In the genomic region with DNA sequence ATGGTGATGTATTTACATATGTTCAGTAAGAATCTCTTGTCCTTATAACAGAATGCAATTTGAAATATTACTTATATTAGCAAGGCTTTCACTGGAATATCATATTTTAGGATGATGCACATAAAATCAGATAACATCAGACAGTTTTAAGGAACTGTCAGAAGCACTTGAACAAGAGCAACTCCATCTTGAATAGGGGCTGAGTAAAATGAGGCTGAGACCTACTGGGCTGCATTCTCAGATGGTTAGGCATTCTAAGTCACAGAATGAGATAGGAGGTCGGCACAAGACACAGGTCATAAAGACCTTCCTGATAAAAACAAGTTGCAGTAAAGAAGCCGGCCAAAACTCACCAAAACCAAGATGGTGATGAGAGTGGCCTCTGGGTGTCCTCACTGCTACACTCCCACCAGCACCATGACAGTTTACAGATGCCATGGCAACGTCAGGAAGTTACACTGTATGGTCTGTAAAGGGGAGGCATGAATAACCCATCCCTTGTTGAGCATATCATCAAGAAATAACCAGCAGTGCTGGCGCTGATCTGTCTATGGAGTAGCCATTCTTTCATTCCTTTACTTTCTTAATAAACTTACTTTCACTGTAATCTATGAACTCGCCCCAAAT, we compare ENCODE assay signal across 9 cellular contexts. TPM values are rescaled to one million over a fixed set of nuclear protein-coding genes. Genes with fewer than 3 reads are reported as not detected.
DNase-seq lines count a peak whose midpoint lies in the region; ATAC-seq and TF ChIP-seq lines count a peak whose summit lies in the region.
"Had no signal": no experiment of that assay in that cellular context is flagged by ENCODE, and none has a peak within 500 bp of the region (broad histone marks: within the 10 kb centered on the region; RNA-seq: fewer than 3 reads in every experiment).

No MANE protein-coding gene starts in this region.

- no peaks in the 10 kb centered on the region for H3K36me3 Mint-ChIP-seq in CD4-positive, alpha-beta T cell (ENCODE audit: low read depth)
- no peaks in the 10 kb centered on the region for H3K36me3 Mint-ChIP-seq in activated CD4-positive, alpha-beta T cell treated with anti-CD3 and anti-CD28 coated beads, Interleukin-2, amount 10 ng/mL, durations not matched to agents 24 days and 14 days (ENCODE audit: low read depth)
- H3K36me3 Mint-ChIP-seq: IgD-negative memory B cell had no signal

- no peaks in the 10 kb centered on the region for H3K9me3 Mint-ChIP-seq in CD4-positive, alpha-beta T cell
- no peaks in the 10 kb centered on the region for H3K9me3 Mint-ChIP-seq in activated CD4-positive, alpha-beta T cell treated with anti-CD3 and anti-CD28 coated beads, Interleukin-2, amount 10 ng/mL, durations not matched to agents 24 days and 14 days

- H3K27me3 Mint-ChIP-seq in CD4-positive, alpha-beta T cell = no peaks in the 10 kb centered on the region
- no peaks in the 10 kb centered on the region for H3K27me3 Mint-ChIP-seq in activated CD4-positive, alpha-beta T cell treated with anti-CD3 and anti-CD28 coated beads, Interleukin-2, amount 10 ng/mL, durations not matched to agents 24 days and 14 days
- H3K27me3 Mint-ChIP-seq: IgD-negative memory B cell had no signal

- POLR2A ChIA-PET in CD4-positive, alpha-beta T cell (lab: Charles Lee) = no interaction called here

- intact Hi-C loops in CD4-positive, alpha-beta T cell (cut with DNase I, micrococcal nuclease) = loop anchor here in 1 of 2 experiments (2.0 kb wide), 1 partner anchor 411 kb away; no protein-coding TSS in a partner anchor
- intact Hi-C loops in activated CD4-positive, alpha-beta T cell treated with anti-CD3 and anti-CD28 coated beads, Interleukin-2, amount 10 ng/mL, durations not matched to agents 24 days and 14 days (cut with micrococcal nuclease) = no loop called here

- no peaks in the 10 kb centered on the region for H3K27me3 ChIP-seq in CD4-positive, alpha-beta T cell (ENCODE audit: control insufficient read depth, insufficient read depth, low read length)
- H3K27me3 ChIP-seq in HL-60 (ENCODE audit: insufficient read depth, poor library complexity, severe bottlenecking) = no peaks in the 10 kb centered on the region

- ATAC-seq in CD4-positive, alpha-beta T cell (ENCODE audit: poor library complexity) = peak; percentile 34
- ATAC-seq in GM18870 (IDR thresholded peaks at IDR 0.05; ENCODE audit: unreplicated experiment) (no peak), GM21717 (IDR thresholded peaks at IDR 0.05; ENCODE audit: unreplicated experiment) (no peak), GM19455 (IDR thresholded peaks at IDR 0.05; ENCODE audit: unreplicated experiment) (no peak), GM19328 (IDR thresholded peaks at IDR 0.05; ENCODE audit: unreplicated experiment) (no peak)

- no peak overlapping the region for H3K4me3 Mint-ChIP-seq in CD4-positive, alpha-beta T cell
- H3K4me3 Mint-ChIP-seq in activated CD4-positive, alpha-beta T cell treated with anti-CD3 and anti-CD28 coated beads, Interleukin-2, amount 10 ng/mL, durations not matched to agents 24 days and 14 days = no peak overlapping the region
- H3K4me3 Mint-ChIP-seq: IgD-negative memory B cell had no signal

- H3K4me1 Mint-ChIP-seq in CD4-positive, alpha-beta T cell (ENCODE audit: low read depth) = no peaks in the 10 kb centered on the region
- peaks cover 15% of the 10 kb centered on the region for H3K4me1 Mint-ChIP-seq in activated CD4-positive, alpha-beta T cell treated with anti-CD3 and anti-CD28 coated beads, Interleukin-2, amount 10 ng/mL, durations not matched to agents 24 days and 14 days

- no peaks in the 10 kb centered on the region for H3K9me3 ChIP-seq in CD4-positive, alpha-beta T cell (ENCODE audit: control insufficient read depth, low read length)

- H3K27ac Mint-ChIP-seq in CD4-positive, alpha-beta T cell = no peak overlapping the region
- H3K27ac Mint-ChIP-seq in activated CD4-positive, alpha-beta T cell treated with anti-CD3 and anti-CD28 coated beads, Interleukin-2, amount 10 ng/mL, durations not matched to agents 24 days and 14 days = no peak overlapping the region
- H3K27ac Mint-ChIP-seq: IgD-negative memory B cell had no signal

- DNase-seq in CD4-positive, alpha-beta T cell = peak in 6 of 10 experiments; percentile 6 to 16 (median 10)
- DNase-seq in HL-60 (ENCODE audit: low read depth in 1 of 2, low spot score in 1 of 2) (peak in 1 of 2 experiments; percentile 33), iris pigment epithelial cell (ENCODE audit: low read depth) (peak; percentile 6)
- peak; percentile 66 for DNase-seq in activated CD4-positive, alpha-beta T cell treated with anti-CD3 and anti-CD28 coated beads, Interleukin-2, amount 10 ng/mL, durations not matched to agents 24 days and 14 days

- no peak overlapping the region for H3K4me3 ChIP-seq in HL-60 (replicated peaks; ENCODE audit: insufficient read depth, low read length)

- no peak overlapping the region for H3K27ac ChIP-seq in CD4-positive, alpha-beta T cell (ENCODE audit: low read depth, low read length)
- H3K27ac ChIP-seq in HL-60 (replicated peaks) = peak overlapping the region; percentile 52

- peak; percentile 37 for TF ChIP-seq CTCF in CD4-positive, alpha-beta T cell (IDR thresholded peaks at IDR 0.05)
- TF ChIP-seq CTCF in HL-60 (IDR thresholded peaks at IDR 0.05; ENCODE audit: insufficient read depth, low read length) = no peak

- CTCF ChIA-PET in CD4-positive, alpha-beta T cell (lab: Charles Lee) = interaction anchor here (0.6 to 1.7 kb wide), 3 partner anchors 109 to 411 kb away, joined by 3 to 4 read pairs (median 4); no protein-coding TSS in a partner anchor

RNA-seq across cellular contexts. Expression of gene ETV6, which starts 27.6 kb away (rescaled TPM):
- total RNA-seq in CD4-positive, alpha-beta T cell = 10 to 100 TPM; 28.5 to 30.2 TPM
- total RNA-seq in activated CD4-positive, alpha-beta T cell treated with anti-CD3 and anti-CD28 coated beads, Interleukin-2, amount 10 ng/mL, durations not matched to agents 24 days and 14 days = 114 and 119 TPM in 2 replicates
